Comparison of ENCODE assay signal across 10 cellular contexts in the genomic region with DNA sequence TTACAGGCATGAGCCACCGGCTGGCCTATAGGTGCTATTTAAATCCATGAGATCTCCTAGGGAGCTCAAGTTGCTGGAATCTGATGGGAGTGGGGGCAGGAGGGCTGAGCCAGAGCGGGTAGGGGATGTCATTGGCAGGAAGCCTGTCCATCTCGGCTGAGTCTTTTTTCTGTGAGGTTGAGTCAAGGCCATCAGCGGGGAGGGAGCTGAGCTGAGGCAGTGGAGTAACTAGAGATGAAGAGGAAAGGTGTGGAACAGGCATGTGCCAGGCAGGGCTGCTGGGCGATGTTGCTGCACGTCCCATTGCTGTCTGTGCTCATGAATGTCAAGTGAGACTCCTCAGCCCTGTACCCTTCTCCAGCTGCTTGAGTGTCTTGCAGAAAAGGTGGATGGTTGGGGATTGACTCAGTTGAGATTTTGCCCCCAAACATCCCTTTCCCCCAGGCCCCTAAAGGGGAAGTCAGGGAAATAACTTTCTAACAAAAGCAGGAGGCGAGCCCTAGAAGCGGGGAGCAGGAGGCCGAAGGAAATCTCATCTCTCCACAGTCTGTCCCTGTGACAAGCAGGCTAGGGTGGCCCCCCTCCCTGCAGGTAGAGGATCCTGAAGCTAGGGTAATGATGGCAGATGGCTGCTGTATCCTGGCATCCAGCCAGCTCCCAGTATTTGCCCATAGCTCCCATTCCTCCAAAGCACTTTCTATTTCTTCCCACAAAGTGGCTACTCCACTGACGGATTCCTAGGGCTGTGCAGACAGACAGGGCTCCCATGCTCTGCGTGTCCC. TPM values are rescaled to one million over a fixed set of nuclear protein-coding genes. Genes with fewer than 3 reads are reported as not detected.
DNase-seq lines count a peak whose midpoint lies in the region; ATAC-seq and TF ChIP-seq lines count a peak whose summit lies in the region.
"Had no signal": no experiment of that assay in that cellular context is flagged by ENCODE, and none has a peak within 500 bp of the region (broad histone marks: within the 10 kb centered on the region; RNA-seq: fewer than 3 reads in every experiment).

No MANE protein-coding gene starts in this region.

- peak overlapping the region; percentile 50 for H3K4me3 Mint-ChIP-seq in activated CD8-positive, alpha-beta T cell treated with anti-CD3 and anti-CD28 coated beads for 36 hours
- H3K4me3 Mint-ChIP-seq in activated CD8-positive, alpha-beta T cell treated with anti-CD3 and anti-CD28 coated beads, Interleukin-2, amount 10 ng/mL, durations not matched to agents 7 days and 5 days, result no peak overlapping the region

- peak overlapping the region; percentile 73 for H3K4me3 ChIP-seq in psoas muscle

- H3K9me3 Mint-ChIP-seq in activated CD8-positive, alpha-beta T cell treated with anti-CD3 and anti-CD28 coated beads for 36 hours, result no peaks in the 10 kb centered on the region
- H3K9me3 Mint-ChIP-seq in activated CD8-positive, alpha-beta T cell treated with anti-CD3 and anti-CD28 coated beads, Interleukin-2, amount 10 ng/mL, durations not matched to agents 7 days and 5 days (ENCODE audit: insufficient read depth), result no peaks in the 10 kb centered on the region

- POLR2A ChIA-PET in activated CD8-positive, alpha-beta T cell treated with anti-CD3 and anti-CD28 coated beads for 36 hours (lab: Charles Lee), result interaction anchor here (1.1 to 1.6 kb wide), 3 partner anchors 11 to 459 kb away, joined by 3 to 4 read pairs (median 4); no protein-coding TSS in a partner anchor
- POLR2A ChIA-PET in activated CD8-positive, alpha-beta T cell treated with anti-CD3 and anti-CD28 coated beads, Interleukin-2, amount 10 ng/mL, durations not matched to agents 7 days and 5 days (lab: Charles Lee), result interaction anchor here (1.4 kb wide), 1 partner anchor 14 kb away, joined by 3 read pairs; no protein-coding TSS in a partner anchor

- WGBS in psoas muscle, 3 donors, result 66 to 75% (median 73%) methylated on average over 11 of the region's 11 CpGs

- peaks cover 20% of the 10 kb centered on the region for H3K4me1 Mint-ChIP-seq in activated CD8-positive, alpha-beta T cell treated with anti-CD3 and anti-CD28 coated beads for 36 hours (ENCODE audit: low read depth)
- peaks cover 19% of the 10 kb centered on the region for H3K4me1 Mint-ChIP-seq in activated CD8-positive, alpha-beta T cell treated with anti-CD3 and anti-CD28 coated beads, Interleukin-2, amount 10 ng/mL, durations not matched to agents 7 days and 5 days (ENCODE audit: low read depth)

- no peak overlapping the region for H3K27ac Mint-ChIP-seq in activated CD8-positive, alpha-beta T cell treated with anti-CD3 and anti-CD28 coated beads for 36 hours
- H3K27ac Mint-ChIP-seq in activated CD8-positive, alpha-beta T cell treated with anti-CD3 and anti-CD28 coated beads, Interleukin-2, amount 10 ng/mL, durations not matched to agents 7 days and 5 days, result no peak overlapping the region

- peaks cover 0 to 8% of the 10 kb centered on the region in 2 donors for H3K36me3 ChIP-seq in psoas muscle (ENCODE audit: insufficient read depth in 1 of 2, low read depth in 1 of 2)

- peak overlapping the region; percentile 42 for H3K27ac ChIP-seq in psoas muscle
- H3K27ac ChIP-seq: neutrophil had no signal

- DNase-seq in activated CD8-positive, alpha-beta T cell treated with anti-CD3 and anti-CD28 coated beads for 36 hours, result no peak
- DNase-seq in activated CD8-positive, alpha-beta T cell treated with anti-CD3 and anti-CD28 coated beads, Interleukin-2, amount 10 ng/mL, durations not matched to agents 7 days and 5 days, result no peak
- DNase-seq in NCI-H2227 (lab: John Stamatoyannopoulos, UW; ENCODE audit: unreplicated experiment), result peak; percentile 57
- peak; percentile 89 for DNase-seq in cerebellar cortex (ENCODE audit: low spot score)
- DNase-seq in psoas muscle, result peak in 1 of 2 donors; percentile 71
- DNase-seq in NCI-H1436 treated with DMSO at 0.1 percent for 48 hours (lab: John Stamatoyannopoulos, UW), result no peak
- DNase-seq: OCI-M1 had no signal

- no peak for TF ChIP-seq CTCF in activated CD8-positive, alpha-beta T cell treated with anti-CD3 and anti-CD28 coated beads for 36 hours (IDR thresholded peaks at IDR 0.05)
- no peak for TF ChIP-seq CTCF in psoas muscle (IDR thresholded peaks at IDR 0.05)

- peaks cover 15% of the 10 kb centered on the region for H3K4me1 ChIP-seq in psoas muscle

- H3K9me3 ChIP-seq in psoas muscle, result no peaks in the 10 kb centered on the region
- H3K9me3 ChIP-seq: neutrophil had no signal

- no peak for ATAC-seq in activated CD8-positive, alpha-beta T cell treated with anti-CD3 and anti-CD28 coated beads for 36 hours
- ATAC-seq in activated CD8-positive, alpha-beta T cell treated with anti-CD3 and anti-CD28 coated beads, Interleukin-2, amount 10 ng/mL, durations not matched to agents 7 days and 5 days, result no peak
- ATAC-seq in psoas muscle, result peak in 2 of 4 donors; percentile 3 to 4
- ATAC-seq in HG03159 (IDR thresholded peaks at IDR 0.05; ENCODE audit: unreplicated experiment), result no peak
- ATAC-seq in HG02623 (IDR thresholded peaks at IDR 0.05; ENCODE audit: unreplicated experiment), result no peak

- H3K36me3 Mint-ChIP-seq in activated CD8-positive, alpha-beta T cell treated with anti-CD3 and anti-CD28 coated beads for 36 hours (ENCODE audit: low read depth), result peaks cover 8% of the 10 kb centered on the region
- peaks cover 20% of the 10 kb centered on the region for H3K36me3 Mint-ChIP-seq in activated CD8-positive, alpha-beta T cell treated with anti-CD3 and anti-CD28 coated beads, Interleukin-2, amount 10 ng/mL, durations not matched to agents 7 days and 5 days (ENCODE audit: low read depth)

- CTCF ChIA-PET in activated CD8-positive, alpha-beta T cell treated with anti-CD3 and anti-CD28 coated beads for 36 hours (lab: Charles Lee), result interaction anchor here (0.7 to 3.3 kb wide), 4 partner anchors 15 to 224 kb away, joined by 3 to 26 read pairs (median 3); no protein-coding TSS in a partner anchor
- CTCF ChIA-PET in activated CD8-positive, alpha-beta T cell treated with anti-CD3 and anti-CD28 coated beads, Interleukin-2, amount 10 ng/mL, durations not matched to agents 7 days and 5 days (lab: Charles Lee), result interaction anchor here (1.5 to 2.2 kb wide), 2 partner anchors 11 to 15 kb away, joined by 4 to 21 read pairs; no protein-coding TSS in a partner anchor

- intact Hi-C loops in activated CD8-positive, alpha-beta T cell treated with anti-CD3 and anti-CD28 coated beads for 36 hours (cut with micrococcal nuclease), result no loop called here
- intact Hi-C loops in psoas muscle (cut with DNase I), result no loop called here

- peaks cover 3% of the 10 kb centered on the region for H3K27me3 Mint-ChIP-seq in activated CD8-positive, alpha-beta T cell treated with anti-CD3 and anti-CD28 coated beads for 36 hours
- H3K27me3 Mint-ChIP-seq in activated CD8-positive, alpha-beta T cell treated with anti-CD3 and anti-CD28 coated beads, Interleukin-2, amount 10 ng/mL, durations not matched to agents 7 days and 5 days (ENCODE audit: low read depth), result peaks cover 20% of the 10 kb centered on the region

- H3K27me3 ChIP-seq in psoas muscle (ENCODE audit: insufficient read depth in 3 of 3, low read length in 2 of 3), result no peaks in the 10 kb centered on the region

RNA-seq across cellular contexts. Expression of a gene that starts 5.4 kb away (rescaled TPM):
- total RNA-seq in activated CD8-positive, alpha-beta T cell treated with anti-CD3 and anti-CD28 coated beads for 36 hours, result 100 to 1,000 TPM; 109 to 113 TPM
- total RNA-seq in activated CD8-positive, alpha-beta T cell treated with anti-CD3 and anti-CD28 coated beads, Interleukin-2, amount 10 ng/mL, durations not matched to agents 7 days and 5 days, result 100 to 1,000 TPM; 130 to 138 TPM
- 100 to 1,000 TPM; 103 to 210 (median 131) TPM for total RNA-seq in psoas muscle
- polyA plus RNA-seq in psoas muscle, result 100 to 1,000 TPM; 141 to 156 (median 143) TPM

RNA-seq across cellular contexts. Expression of a gene that starts 37.8 kb away (rescaled TPM):
- total RNA-seq in activated CD8-positive, alpha-beta T cell treated with anti-CD3 and anti-CD28 coated beads for 36 hours, result under 1 TPM; 0.14 to 0.16 TPM
- not detected for total RNA-seq in activated CD8-positive, alpha-beta T cell treated with anti-CD3 and anti-CD28 coated beads, Interleukin-2, amount 10 ng/mL, durations not matched to agents 7 days and 5 days
- total RNA-seq in psoas muscle, result 1,000 to 10,000 TPM; 2,884 to 6,311 (median 4,401) TPM
- polyA plus RNA-seq in psoas muscle, result 1,000 to 10,000 TPM; 1,080 to 4,011 (median 1,658) TPM

RNA-seq across cellular contexts. Expression of a gene that starts 42.5 kb away (rescaled TPM):
- not detected for total RNA-seq in activated CD8-positive, alpha-beta T cell treated with anti-CD3 and anti-CD28 coated beads for 36 hours
- total RNA-seq in activated CD8-positive, alpha-beta T cell treated with anti-CD3 and anti-CD28 coated beads, Interleukin-2, amount 10 ng/mL, durations not matched to agents 7 days and 5 days, result under 1 TPM in 1 of 2 experiments, not detected in 1; 0.21 TPM
- under 1 TPM; 0.08 to 0.34 (median 0.23) TPM for total RNA-seq in psoas muscle
- under 1 TPM; 0.03 to 0.16 (median 0.12) TPM for polyA plus RNA-seq in psoas muscle

Comparison
In these comparisons a context has a peak if more than half of its experiments do, and no peak if none do; other contexts are left out.
1. DNase-seq: peak in NCI-H2227 (single experiment) and cerebellar cortex (single experiment); none in activated CD8-positive, alpha-beta T cell treated with anti-CD3 and anti-CD28 coated beads for 36 hours (single experiment), activated CD8-positive, alpha-beta T cell treated with anti-CD3 and anti-CD28 coated beads, Interleukin-2, amount 10 ng/mL, durations not matched to agents 7 days and 5 days (single experiment) and NCI-H1436 treated with DMSO at 0.1 percent for 48 hours (single experiment).
2. RNA of a gene that starts 37.8 kb away (total RNA-seq): 2,884 to 6,311 TPM in psoas muscle; 0.14 to 0.16 TPM in activated CD8-positive, alpha-beta T cell treated with anti-CD3 and anti-CD28 coated beads for 36 hours and not detected in activated CD8-positive, alpha-beta T cell treated with anti-CD3 and anti-CD28 coated beads, Interleukin-2, amount 10 ng/mL, durations not matched to agents 7 days and 5 days; every median in the first group is over 1,000 times any median in the second.